Comparison of ENCODE assay signal across 9 cellular contexts in the genomic region with DNA sequence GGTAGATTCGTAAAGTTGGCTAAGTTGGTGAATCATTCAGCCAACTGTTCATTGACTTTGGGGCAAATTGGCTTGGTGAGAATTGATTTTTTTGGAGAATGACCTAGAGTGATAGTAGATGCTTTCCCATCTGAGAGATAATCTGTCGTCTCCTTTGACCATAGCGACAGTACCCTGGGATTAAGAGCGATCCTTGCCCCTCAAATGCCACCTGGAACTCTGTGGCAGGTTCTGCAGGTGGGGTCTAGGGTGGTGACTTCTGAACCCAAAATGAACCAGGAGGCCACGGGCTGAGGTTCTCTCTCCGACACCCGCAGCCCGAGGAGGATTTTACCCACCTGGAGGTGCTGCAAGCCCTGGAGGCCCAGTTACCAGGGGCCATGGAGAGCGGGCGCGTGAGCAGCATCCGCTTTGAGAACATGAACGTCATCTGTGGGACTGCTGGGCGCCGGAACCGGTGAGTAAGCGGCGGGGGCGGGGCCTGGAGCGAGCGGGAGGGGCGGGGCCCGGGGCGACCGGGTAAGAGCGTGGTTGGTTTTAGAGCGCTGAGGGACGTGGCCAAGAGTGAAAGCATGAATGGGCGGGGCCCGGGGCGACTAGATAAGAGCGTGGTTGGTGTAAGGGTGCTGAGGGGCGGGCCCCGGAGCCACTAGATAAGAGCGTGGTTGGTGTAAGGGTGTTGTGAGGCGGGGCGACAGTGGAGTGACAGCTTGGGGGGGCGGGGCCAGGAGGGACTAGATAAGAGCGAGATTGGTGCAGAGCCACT. TPM values are rescaled to one million over a fixed set of nuclear protein-coding genes. Genes with fewer than 3 reads are reported as not detected.
A peak's percentile ranks its signal among the peaks of the same experiment; 100 is the strongest.
DNase-seq lines count a peak whose midpoint lies in the region; ATAC-seq and TF ChIP-seq lines count a peak whose summit lies in the region.
"Had no signal": no experiment of that assay in that cellular context is flagged by ENCODE, and none has a peak within 500 bp of the region (broad histone marks: within the 10 kb centered on the region; RNA-seq: fewer than 3 reads in every experiment).

No MANE protein-coding gene starts in this region.

- ATAC-seq in HG03135 (IDR thresholded peaks at IDR 0.05; ENCODE audit: unreplicated experiment): peak; percentile 60
- peak; percentile 92 for ATAC-seq in PC-3
- ATAC-seq in activated T-cell treated with anti-CD3 and anti-CD28 coated beads, Interleukin-2, amount 50 U/mL, for 4 hours: peak; percentile 96 to 97

- H3K79me2 ChIP-seq in PC-3 (ENCODE audit: low read length): no peaks in the 10 kb centered on the region

- DNase-seq in COLO668 (lab: John Stamatoyannopoulos, UW; ENCODE audit: unreplicated experiment) (peak; percentile 86), PC-3 (peak; percentile 98), erythroblast (lab: John Stamatoyannopoulos, UW) (peak; percentile 93 to 97), NCI-H510A (lab: John Stamatoyannopoulos, UW) (no peak)
- DNase-seq in activated T-cell treated with anti-CD3 and anti-CD28 coated beads, Interleukin-2, amount 50 U/mL, for 4 hours: peak; percentile 74
- peak; percentile 63 to 75 for DNase-seq in stimulated activated CD8-positive, alpha-beta memory T cell treated with anti-CD3 and anti-CD28 coated beads, Interleukin-4, amount 100 ng/mL, for 4 hours (ENCODE audit: low read depth in 2 of 2, low spot score in 1 of 2)

- H3K4me2 ChIP-seq in PC-3 (ENCODE audit: low read length): peak overlapping the region; percentile 82

- H2AFZ ChIP-seq in PC-3 (ENCODE audit: low read length): peak overlapping the region; percentile 73

- CTCF ChIA-PET in PC-3 (lab: Charles Lee): no interaction called here

- 0 out of 2 replicates have a peak overlapping the region, but pooled peaks have one; percentile 11 for H3K9ac ChIP-seq in PC-3 (ENCODE audit: low read length)

- H3K27me3 Mint-ChIP-seq in activated T-cell treated with anti-CD3 and anti-CD28 coated beads, Interleukin-2, amount 50 U/mL, for 4 hours (ENCODE audit: low read depth): peaks cover 79% of the 10 kb centered on the region

- H3K27me3 ChIP-seq in PC-3 (ENCODE audit: low read length): peaks cover 21% of the 10 kb centered on the region; the same call in 1 of the 2 replicates
- peaks cover 10% of the 10 kb centered on the region for H3K27me3 ChIP-seq in muscle layer of duodenum (ENCODE audit: low read depth, low read length)

- H3K4me1 ChIP-seq in PC-3 (ENCODE audit: insufficient read depth, low read length): peaks cover 12% of the 10 kb centered on the region
- peaks cover 0 to 12% of the 10 kb centered on the region in 2 donors for H3K4me1 ChIP-seq in muscle layer of duodenum (ENCODE audit: control insufficient read depth in 1 of 2, insufficient read depth in 2 of 2, low read length in 2 of 2)

- H3K4me1 Mint-ChIP-seq in activated T-cell treated with anti-CD3 and anti-CD28 coated beads, Interleukin-2, amount 50 U/mL, for 4 hours (ENCODE audit: low read depth): peaks cover 16% of the 10 kb centered on the region

- H3K4me3 Mint-ChIP-seq in activated T-cell treated with anti-CD3 and anti-CD28 coated beads, Interleukin-2, amount 50 U/mL, for 4 hours: peak overlapping the region; percentile 69

- H3K4me3 ChIP-seq in PC-3 (ENCODE audit: low read length) (peak overlapping the region; percentile 62), muscle layer of duodenum (ENCODE audit: low read depth in 1 of 2, low read length in 2 of 2) (peak overlapping the region; percentile 5 to 53)

- POLR2A ChIA-PET in PC-3 (lab: Charles Lee; ENCODE audit: unreplicated experiment): no interaction called here

- H3F3A ChIP-seq in PC-3 (ENCODE audit: low read length, unreplicated experiment): no peaks in the 10 kb centered on the region

- no peak for TF ChIP-seq CTCF in PC-3 (conservative IDR thresholded peaks at IDR 0.05; ENCODE audit: low read depth, low read length)

- H3K27ac ChIP-seq in PC-3 (ENCODE audit: low read length) (no peak overlapping the region), muscle layer of duodenum (ENCODE audit: low read length) (no peak overlapping the region)

- H3K9me2 ChIP-seq in PC-3 (replicated peaks; ENCODE audit: low read length): no peaks in the 10 kb centered on the region

- H3K36me3 ChIP-seq in PC-3 (ENCODE audit: low read depth, low read length) (no peaks in the 10 kb centered on the region), muscle layer of duodenum (ENCODE audit: control insufficient read depth in 1 of 2, insufficient read depth in 2 of 2, low read length in 2 of 2) (no peaks in the 10 kb centered on the region)

- peaks cover 2% of the 10 kb centered on the region for H3K36me3 Mint-ChIP-seq in activated T-cell treated with anti-CD3 and anti-CD28 coated beads, Interleukin-2, amount 50 U/mL, for 4 hours (ENCODE audit: insufficient read depth)

- H3K9me3 Mint-ChIP-seq in activated T-cell treated with anti-CD3 and anti-CD28 coated beads, Interleukin-2, amount 50 U/mL, for 4 hours: peaks cover 11% of the 10 kb centered on the region

- H3K9me3 ChIP-seq in PC-3 (ENCODE audit: low read length): no peaks in the 10 kb centered on the region
- peaks cover 0 to 4% of the 10 kb centered on the region in 2 donors for H3K9me3 ChIP-seq in muscle layer of duodenum (ENCODE audit: control insufficient read depth in 1 of 2, low read length in 2 of 2)

- intact Hi-C loops in PC-3 (cut with micrococcal nuclease): no loop called here

- TSS peak; percentile 87 for BruUV-seq in PC-3 (replicated peaks; lab: Mats Ljungman, UMichigan)

- peak; percentile 33 for TF ChIP-seq POLR2A in erythroblast (IDR thresholded peaks at IDR 0.05; ENCODE audit: low read length)

- H4K20me1 ChIP-seq in PC-3 (ENCODE audit: low read length): no peaks in the 10 kb centered on the region

RNA-seq across cellular contexts. Expression of a gene that starts 8.6 kb away (rescaled TPM):
- total RNA-seq in PC-3 (2014; rRNA removed): 5.7 and 20.0 TPM in 2 replicates
- under 1 TPM in 1 of 3 donors, not detected in 2; 0.95 TPM for total RNA-seq in activated T-cell treated with anti-CD3 and anti-CD28 coated beads, Interleukin-2, amount 50 U/mL, for 4 hours
- total RNA-seq: T-helper 2 cell treated with Interferon-gamma antibody and Interleukin-4, amounts not matched to agents 100 ng/mL and 5 ng/mL, for 36 hours had no signal

RNA-seq across cellular contexts. Expression of a gene that starts 18.2 kb away (rescaled TPM):
- 0.12 and 0.18 TPM in 2 replicates for total RNA-seq in PC-3 (2014; rRNA removed)
- total RNA-seq in activated T-cell treated with anti-CD3 and anti-CD28 coated beads, Interleukin-2, amount 50 U/mL, for 4 hours: 1 to 10 TPM in 1 of 3 donors, under 1 TPM in 2; 0.35 to 1.2 (median 0.66) TPM
- total RNA-seq: T-helper 2 cell treated with Interferon-gamma antibody and Interleukin-4, amounts not matched to agents 100 ng/mL and 5 ng/mL, for 36 hours had no signal
